ENCODE assay signal across 9 cellular contexts in genomic region chr18:12934454-12935071, GRCh38. TPM values are rescaled to one million over a fixed set of nuclear protein-coding genes. Genes with fewer than 3 reads are reported as not detected.
DNase-seq lines count a peak whose midpoint lies in the region; ATAC-seq, FAIRE-seq and TF ChIP-seq lines count a peak whose summit lies in the region.
"Had no signal": no experiment of that assay in that cellular context is flagged by ENCODE, and none has a peak within 500 bp of the region (broad histone marks: within the 10 kb centered on the region; RNA-seq: fewer than 3 reads in every experiment).

No MANE protein-coding gene starts in this region.

- H2BK5ac ChIP-seq in H1 (ENCODE audit: low read depth, low read length) = no peak overlapping the region

- TF ChIP-seq POLR2A in H1 (IDR thresholded peaks at IDR 0.05; ENCODE audit: control extremely low read depth in 1 of 2, low read depth in 2 of 2, low read length in 2 of 2) = no peak

- no peak overlapping the region for H3K18ac ChIP-seq in H1 (ENCODE audit: extremely low read depth, low read length)

- FAIRE-seq in H1 (lab: Jason Lieb, UNC) = peak; percentile 98

- no peak overlapping the region for H2AK5ac ChIP-seq in H1 (ENCODE audit: low read depth, low read length)

- no peak overlapping the region for H4K5ac ChIP-seq in H1 (ENCODE audit: insufficient read length, low read depth, low read length)

- H3K27ac Mint-ChIP-seq in CD4-positive, alpha-beta memory T cell = peak overlapping the region in 1 of 7 donors; percentile 32
- peak overlapping the region; percentile 20 for H3K27ac Mint-ChIP-seq in mesothelial cell of epicardium
- H3K27ac Mint-ChIP-seq: IgD-negative memory B cell had no signal

- TF ChIP-seq CTCF in H1 (IDR thresholded peaks at IDR 0.05; ENCODE audit: control extremely low read depth in 1 of 3, insufficient read depth in 1 of 3, low read depth in 1 of 3, low read length in 3 of 3) (peak; percentile 92 to 98 (median 93)), mesothelial cell of epicardium (IDR thresholded peaks at IDR 0.05; ENCODE audit: unreplicated experiment) (peak; percentile 77)

- no peak overlapping the region for H2BK15ac ChIP-seq in H1 (ENCODE audit: low read length)

- no peak overlapping the region for H3K4ac ChIP-seq in H1 (replicated peaks; ENCODE audit: insufficient read length, low read depth, low read length)

- POLR2A ChIA-PET in CD4-positive, alpha-beta memory T cell (lab: Charles Lee; ENCODE audit: partially characterized antibody) = interaction anchor here (1.0 to 1.7 kb wide), 7 partner anchors 13 to 232 kb away, joined by 3 to 8 read pairs (median 5); partner anchors contain the start of genes CEP76 and PTPN2
- POLR2A ChIA-PET in H1 (lab: Charles Lee; ENCODE audit: partially characterized antibody) = interaction anchor here (1.1 to 2.0 kb wide), 2 partner anchors 9 to 23 kb away, joined by 3 to 4 read pairs; no protein-coding TSS in a partner anchor

- no peak overlapping the region for H3K56ac ChIP-seq in H1 (replicated peaks; ENCODE audit: insufficient read length, low read depth, low read length)

- H4K91ac ChIP-seq in H1 (replicated peaks; ENCODE audit: insufficient read length, low read length) = no peak overlapping the region

- 49% methylated on average over 11 of the region's 11 CpGs; no CpG with 5 or more reads in 1 of the 2 experiments for WGBS in H1 (ENCODE audit: extremely low coverage in 1 of 2, insufficient coverage in 1 of 2, insufficient read length in 1 of 2, insufficient replicate concordance in 2 of 2, low coverage in 1 of 2, low lambda C conversion rate in 2 of 2, missing lambda C conversion rate in 1 of 2), 2 experiments

- H2AFZ ChIP-seq in H1 (ENCODE audit: low read length) = no peak overlapping the region

- H3K36me3 ChIP-seq in CD4-positive, alpha-beta memory T cell (ENCODE audit: insufficient read depth, low read length) = no peaks in the 10 kb centered on the region
- H3K36me3 ChIP-seq in H1 (ENCODE audit: control insufficient read depth in 2 of 4, insufficient read depth in 4 of 4, low read length in 3 of 4) = no peaks in the 10 kb centered on the region

- no peaks in the 10 kb centered on the region for H3K36me3 Mint-ChIP-seq in CD4-positive, alpha-beta memory T cell
- no peaks in the 10 kb centered on the region for H3K36me3 Mint-ChIP-seq in mesothelial cell of epicardium
- H3K36me3 Mint-ChIP-seq: IgD-negative memory B cell had no signal

- no peaks in the 10 kb centered on the region for H3K79me1 ChIP-seq in H1 (ENCODE audit: low read depth, low read length)

- no peak for ATAC-seq in GM18858 (IDR thresholded peaks at IDR 0.05; ENCODE audit: unreplicated experiment)

- intact Hi-C loops in CD4-positive, alpha-beta memory T cell (cut with micrococcal nuclease) = loop anchor here (1.0 kb wide), 4 partner anchors 40 to 543 kb away; no protein-coding TSS in a partner anchor

- H2BK12ac ChIP-seq in H1 (ENCODE audit: low read depth, low read length) = no peak overlapping the region

- H3K4me1 Mint-ChIP-seq in CD4-positive, alpha-beta memory T cell = peaks cover 0 to 7% (median 4%) of the 10 kb centered on the region in 4 donors
- peaks cover 4% of the 10 kb centered on the region for H3K4me1 Mint-ChIP-seq in mesothelial cell of epicardium

- no peak for TF ChIP-seq EP300 in H1 (IDR thresholded peaks at IDR 0.05; ENCODE audit: borderline replicate concordance in 1 of 2, low read depth in 2 of 2, low read length in 2 of 2)

- H3K27ac ChIP-seq in CD4-positive, alpha-beta memory T cell (ENCODE audit: low read depth, low read length) = no peak overlapping the region
- no peak overlapping the region for H3K27ac ChIP-seq in H1 (ENCODE audit: low read depth, low read length)

- H3K14ac ChIP-seq in H1 (ENCODE audit: insufficient read length) = no peak overlapping the region

- DNase-seq in CD4-positive, alpha-beta memory T cell = peak; percentile 71 to 76 (median 73)
- DNase-seq in HK-2 (ENCODE audit: unreplicated experiment) = peak; percentile 61
- DNase-seq in NOMO-1 treated with DMSO at 0.1 percent for 48 hours (lab: John Stamatoyannopoulos, UW; ENCODE audit: unreplicated experiment) = peak; percentile 62
- DNase-seq in activated CD8-positive, alpha-beta memory T cell treated with anti-CD3 and anti-CD28 coated beads for 24 hours = peak; percentile 87
- DNase-seq in H1 (ENCODE audit: low read depth in 1 of 2, low spot score in 2 of 2) = peak in 1 of 2 experiments; percentile 82
- DNase-seq in mesothelial cell of epicardium (ENCODE audit: low spot score in 2 of 2, unreplicated experiment in 2 of 2) = peak; percentile 62 to 84
- DNase-seq in stimulated activated CD8-positive, alpha-beta memory T cell treated with anti-CD3 and anti-CD28 coated beads, Interleukin-15, amount 100 ng/mL, for 4 hours (ENCODE audit: low read depth in 2 of 2) = peak; percentile 49 to 62

- peak overlapping the region in 2 of 8 donors; percentile 6 to 59 for H3K4me3 Mint-ChIP-seq in CD4-positive, alpha-beta memory T cell
- H3K4me3 Mint-ChIP-seq in mesothelial cell of epicardium = no peak overlapping the region
- H3K4me3 Mint-ChIP-seq: IgD-negative memory B cell had no signal

- no peaks in the 10 kb centered on the region for H3K27me3 ChIP-seq in CD4-positive, alpha-beta memory T cell (ENCODE audit: insufficient read depth, low read length)
- no peaks in the 10 kb centered on the region for H3K27me3 ChIP-seq in H1 (replicated peaks in 1 of 4; ENCODE audit: control insufficient read depth in 3 of 4, extremely low read depth in 1 of 4, insufficient read depth in 3 of 4, low read length in 3 of 4)

- no peak overlapping the region for H2BK120ac ChIP-seq in H1 (replicated peaks; ENCODE audit: low read depth, low read length)

- H3K9ac ChIP-seq in H1 (replicated peaks in 1 of 4; ENCODE audit: extremely low read depth in 1 of 4, low read depth in 3 of 4, low read length in 3 of 4) = no peak overlapping the region

- no peaks in the 10 kb centered on the region for H3K79me2 ChIP-seq in H1 (ENCODE audit: control insufficient read depth in 1 of 2, insufficient read depth in 2 of 2, low read length in 2 of 2)

- H3K23ac ChIP-seq in H1 (ENCODE audit: insufficient read length) = no peak overlapping the region

- peaks cover 5% of the 10 kb centered on the region for H3K4me1 ChIP-seq in CD4-positive, alpha-beta memory T cell (ENCODE audit: insufficient read depth, low read length)
- H3K4me1 ChIP-seq in H1 (replicated peaks in 1 of 4; ENCODE audit: control insufficient read depth in 3 of 4, insufficient read depth in 4 of 4, low read length in 3 of 4) = peaks cover 0 to 5% (median 3%) of the 10 kb centered on the region in 4 experiments; a peak in 1 of 7 replicates

- H3K9me3 Mint-ChIP-seq in CD4-positive, alpha-beta memory T cell = no peaks in the 10 kb centered on the region
- H3K9me3 Mint-ChIP-seq in mesothelial cell of epicardium = no peaks in the 10 kb centered on the region
- H3K9me3 Mint-ChIP-seq: IgD-negative memory B cell had no signal

- CTCF ChIA-PET in CD4-positive, alpha-beta memory T cell (lab: Charles Lee; ENCODE audit: partially characterized antibody) = interaction anchor here (0.6 to 4.7 kb wide), 50 partner anchors 8 to 607 kb away, joined by 3 to 221 read pairs (median 5); partner anchors contain the start of genes CEP192, CEP76, PSMG2 and SEH1L
- CTCF ChIA-PET in H1 (lab: Charles Lee; ENCODE audit: partially characterized antibody) = interaction anchor here (0.6 to 4.3 kb wide), 41 partner anchors 10 to 551 kb away, joined by 3 to 125 read pairs (median 4); partner anchors contain the start of gene PTPN2

- H2BK20ac ChIP-seq in H1 (ENCODE audit: low read length) = no peak overlapping the region

- peak; percentile 99 for TF ChIP-seq RAD21 in H1 (IDR thresholded peaks at IDR 0.05 in 1 of 2, conservative IDR thresholded peaks at IDR 0.05 in 1 of 2; ENCODE audit: low read depth in 2 of 2, low read length in 2 of 2)

- H3K4me2 ChIP-seq in H1 (ENCODE audit: insufficient read depth in 1 of 2, low read depth in 2 of 2, low read length in 2 of 2) = no peak overlapping the region

- no peaks in the 10 kb centered on the region for H3K23me2 ChIP-seq in H1 (ENCODE audit: low read depth, low read length)

- no peaks in the 10 kb centered on the region for H3K9me3 ChIP-seq in CD4-positive, alpha-beta memory T cell (ENCODE audit: control insufficient read depth in 1 of 2, low read length in 2 of 2)
- no peaks in the 10 kb centered on the region for H3K9me3 ChIP-seq in H1 (ENCODE audit: insufficient read depth in 2 of 2, low read depth in 1 of 2, low read length in 1 of 2)

- no peak overlapping the region for H3K4me3 ChIP-seq in CD4-positive, alpha-beta memory T cell (ENCODE audit: low read length in 2 of 2)
- H3K4me3 ChIP-seq in H1 (ENCODE audit: extremely low read depth in 1 of 4, insufficient read depth in 2 of 4, low read depth in 3 of 4, low read length in 4 of 4) = no peak overlapping the region

- no peaks in the 10 kb centered on the region for H4K20me1 ChIP-seq in H1 (replicated peaks in 1 of 2; ENCODE audit: control insufficient read depth in 1 of 2, insufficient read depth in 2 of 2, low read length in 2 of 2)

- H4K8ac ChIP-seq in H1 (ENCODE audit: extremely low read depth, insufficient read depth, low read length) = no peak overlapping the region

- peaks cover 2 to 3% of the 10 kb centered on the region in 2 donors for H3K27me3 Mint-ChIP-seq in CD4-positive, alpha-beta memory T cell
- H3K27me3 Mint-ChIP-seq in mesothelial cell of epicardium (ENCODE audit: low read depth) = peaks cover 2% of the 10 kb centered on the region
- H3K27me3 Mint-ChIP-seq: IgD-negative memory B cell had no signal

RNA-seq across cellular contexts. Expression of gene SEH1L, which starts 13.2 kb away (rescaled TPM):
- total RNA-seq in CD4-positive, alpha-beta memory T cell = 10 to 100 TPM; 28.9 to 31.3 TPM
- 10 to 100 TPM; 27.6 to 29.8 TPM for polyA plus RNA-seq in CD4-positive, alpha-beta memory T cell
- total RNA-seq in H1 (2021; fragmentation: NEBNext Ultra II Directional; extraction: Animal tissue kit (Norgen Biotek cat#: 25700)) = 92.6 and 96.7 TPM in 2 replicates
- 31.9 and 41.7 TPM in 2 replicates for polyA plus RNA-seq in H1 (2011; rRNA removed)
- 43.4 TPM for polyA plus RNA-seq in H1 (2011; cell fraction: cytosol; rRNA removed)
- 27.8 TPM for polyA plus RNA-seq in H1 (2011; cell fraction: nucleus; rRNA removed)
- 37.0 to 49.9 TPM (median 42.1 TPM) in 4 replicates for polyA plus RNA-seq in H1 (2012, experiment 1 of 2)
- 7.6 TPM for polyA plus RNA-seq in H1 (2012, experiment 2 of 2)
- polyA plus RNA-seq in H1 (2013, experiment 1 of 2) = 28.0 TPM
- 30.0 TPM for polyA plus RNA-seq in H1 (2013, experiment 2 of 2)
- polyA minus RNA-seq in H1 (2011; rRNA and poly(A)+ RNA removed) = 134 and 195 TPM in 2 replicates
- 36.8 TPM for polyA minus RNA-seq in H1 (2011; cell fraction: cytosol; rRNA and poly(A)+ RNA removed)
- 53.9 TPM for polyA minus RNA-seq in H1 (2011; cell fraction: nucleus; rRNA and poly(A)+ RNA removed)
- total RNA-seq in mesothelial cell of epicardium = 50.5 to 51.5 TPM (median 50.7 TPM) in 3 replicates

RNA-seq across cellular contexts. Expression of gene PTPN2, which starts 50.5 kb away (rescaled TPM):
- 10 to 100 TPM; 65.5 to 69.2 TPM for total RNA-seq in CD4-positive, alpha-beta memory T cell
- 10 to 100 TPM; 80.0 to 98.2 TPM for polyA plus RNA-seq in CD4-positive, alpha-beta memory T cell
- 54.0 and 54.5 TPM in 2 replicates for total RNA-seq in H1 (2021; fragmentation: NEBNext Ultra II Directional; extraction: Animal tissue kit (Norgen Biotek cat#: 25700))
- 11.6 and 16.4 TPM in 2 replicates for polyA plus RNA-seq in H1 (2011; rRNA removed)
- polyA plus RNA-seq in H1 (2011; cell fraction: cytosol; rRNA removed) = 28.2 TPM
- polyA plus RNA-seq in H1 (2011; cell fraction: nucleus; rRNA removed) = 22.1 TPM
- 31.5 to 52.7 TPM (median 36.8 TPM) in 4 replicates for polyA plus RNA-seq in H1 (2012, experiment 1 of 2)
- 6.6 TPM for polyA plus RNA-seq in H1 (2012, experiment 2 of 2)
- 44.5 TPM for polyA plus RNA-seq in H1 (2013, experiment 1 of 2)
- polyA plus RNA-seq in H1 (2013, experiment 2 of 2) = 43.4 TPM
- 50.2 and 63.2 TPM in 2 replicates for polyA minus RNA-seq in H1 (2011; rRNA and poly(A)+ RNA removed)
- 27.0 TPM for polyA minus RNA-seq in H1 (2011; cell fraction: cytosol; rRNA and poly(A)+ RNA removed)
- polyA minus RNA-seq in H1 (2011; cell fraction: nucleus; rRNA and poly(A)+ RNA removed) = 39.9 TPM
- total RNA-seq in mesothelial cell of epicardium = 37.0 to 38.7 TPM (median 38.1 TPM) in 3 replicates

RNA-seq across cellular contexts. Expression of gene CEP192, which starts 56.6 kb away (rescaled TPM):
- 10 to 100 TPM; 42.5 to 45.5 TPM for total RNA-seq in CD4-positive, alpha-beta memory T cell
- 1 to 10 TPM; 3.3 to 9.6 TPM for polyA plus RNA-seq in CD4-positive, alpha-beta memory T cell
- 23.1 and 26.2 TPM in 2 replicates for total RNA-seq in H1 (2021; fragmentation: NEBNext Ultra II Directional; extraction: Animal tissue kit (Norgen Biotek cat#: 25700))
- polyA plus RNA-seq in H1 (2011; rRNA removed) = 9.3 and 13.4 TPM in 2 replicates
- polyA plus RNA-seq in H1 (2011; cell fraction: cytosol; rRNA removed) = 15.6 TPM
- 16.0 TPM for polyA plus RNA-seq in H1 (2011; cell fraction: nucleus; rRNA removed)
- polyA plus RNA-seq in H1 (2012, experiment 1 of 2) = 10.8 to 16.3 TPM (median 12.6 TPM) in 4 replicates
- polyA plus RNA-seq in H1 (2012, experiment 2 of 2) = 1.0 TPM
- polyA plus RNA-seq in H1 (2013, experiment 1 of 2) = 12.6 TPM
- 11.1 TPM for polyA plus RNA-seq in H1 (2013, experiment 2 of 2)
- 36.0 and 46.9 TPM in 2 replicates for polyA minus RNA-seq in H1 (2011; rRNA and poly(A)+ RNA removed)
- 16.7 TPM for polyA minus RNA-seq in H1 (2011; cell fraction: cytosol; rRNA and poly(A)+ RNA removed)
- polyA minus RNA-seq in H1 (2011; cell fraction: nucleus; rRNA and poly(A)+ RNA removed) = 69.7 TPM
- 32.7 to 36.5 TPM (median 34.6 TPM) in 3 replicates for total RNA-seq in mesothelial cell of epicardium
